18 cellular contexts compared by ENCODE assay signal in the genomic region with DNA sequence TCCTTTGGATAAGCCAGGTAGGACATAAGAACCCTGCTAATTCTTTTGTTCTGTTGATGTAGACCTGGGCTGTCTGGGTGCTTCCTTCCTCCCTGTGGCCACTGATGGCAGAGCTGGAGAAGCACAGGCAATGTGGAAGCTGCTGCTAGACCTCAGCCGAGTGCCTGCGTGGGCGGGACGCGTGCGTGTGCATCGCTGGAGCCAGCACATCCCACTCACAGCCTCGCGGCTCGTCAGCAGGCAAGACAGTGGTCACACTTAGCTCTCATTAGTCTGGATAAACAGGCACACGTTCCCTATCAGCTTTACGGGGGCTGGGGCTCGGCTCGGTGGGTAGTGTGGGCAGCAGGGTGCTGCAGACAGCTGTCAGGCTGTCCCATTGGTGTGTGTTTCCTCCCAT.
DNase-seq lines count a peak whose midpoint lies in the region; ATAC-seq and TF ChIP-seq lines count a peak whose summit lies in the region.
"Had no signal": no experiment of that assay in that cellular context is flagged by ENCODE, and none has a peak within 500 bp of the region (broad histone marks: within the 10 kb centered on the region; RNA-seq: fewer than 3 reads in every experiment).

No MANE protein-coding gene starts in this region.

- peaks cover 2% of the 10 kb centered on the region; the same call in 1 of the 2 replicates for H4K20me1 ChIP-seq in GM23338 (replicated peaks; ENCODE audit: insufficient read depth)

- ATAC-seq in GM23338 (peak; percentile 67), HG03039 (IDR thresholded peaks at IDR 0.05; ENCODE audit: unreplicated experiment) (no peak), GM21717 (IDR thresholded peaks at IDR 0.05; ENCODE audit: unreplicated experiment) (no peak)

- peaks cover 3% of the 10 kb centered on the region for H3K27me3 Mint-ChIP-seq in GM23338 (ENCODE audit: insufficient read depth, low read depth, poor library complexity)

- H3K4me3 Mint-ChIP-seq in GM23338, result no peak overlapping the region
- H3K4me3 Mint-ChIP-seq: activated CD4-positive, alpha-beta memory T cell treated with anti-CD3 and anti-CD28 coated beads for 36 hours; activated T-helper 1 cell treated with anti-CD3 and anti-CD28 coated beads, Interleukin-12 subunit alpha, Interleukin-12 subunit beta, Interleukin-2, Interleukin-4 antibody, amounts not matched to agents 30 ng/mL and 10 ng/mL and 1 ng/mL, durations not matched to agents 14 hours and 24 hours and 36 hours; immature natural killer cell had no signal

- H3K36me3 Mint-ChIP-seq in GM23338 (ENCODE audit: low read depth), result no peaks in the 10 kb centered on the region
- H3K36me3 Mint-ChIP-seq: activated CD4-positive, alpha-beta memory T cell treated with anti-CD3 and anti-CD28 coated beads for 36 hours; immature natural killer cell had no signal

- no peaks in the 10 kb centered on the region for H3K9me2 ChIP-seq in GM23338 (ENCODE audit: insufficient read depth)
- H3K9me2 ChIP-seq: SK-N-SH had no signal

- peak; percentile 22 for DNase-seq in activated CD4-positive, alpha-beta T cell treated with anti-CD3 and anti-CD28 coated beads for 48 hours
- DNase-seq in activated CD4-positive, alpha-beta T cell treated with anti-CD3 and anti-CD28 coated beads for 4 hours, result no peak
- DNase-seq in GM23338 (ENCODE audit: low spot score) (no peak), fibroblast of pulmonary artery (ENCODE audit: low read depth) (peak; percentile 16), retina (peak; percentile 49), OCI-M2 (lab: John Stamatoyannopoulos, UW; ENCODE audit: unreplicated experiment) (no peak)
- DNase-seq: ACHN; activated CD4-positive, alpha-beta memory T cell treated with anti-CD3 and anti-CD28 coated beads for 36 hours; Calu3; immature natural killer cell; NCI-H1105 treated with DMSO at 0.1 percent for 48 hours; SK-N-SH; small intestine; stimulated activated naive CD4-positive, alpha-beta T cell treated with Interleukin-2 at 50 U/mL for 16 hours had no signal

- no peak overlapping the region for H3K27ac Mint-ChIP-seq in GM23338
- H3K27ac Mint-ChIP-seq: activated CD4-positive, alpha-beta memory T cell treated with anti-CD3 and anti-CD28 coated beads for 36 hours; activated T-helper 1 cell treated with anti-CD3 and anti-CD28 coated beads, Interleukin-12 subunit alpha, Interleukin-12 subunit beta, Interleukin-2, Interleukin-4 antibody, amounts not matched to agents 30 ng/mL and 10 ng/mL and 1 ng/mL, durations not matched to agents 14 hours and 24 hours and 36 hours had no signal

- H3K27me3 ChIP-seq in GM23338 (ENCODE audit: insufficient read depth), result no peaks in the 10 kb centered on the region
- H3K27me3 ChIP-seq: uterus had no signal

- no peaks in the 10 kb centered on the region; the same call in 1 of the 2 replicates for H3K36me3 ChIP-seq in GM23338 (ENCODE audit: insufficient read depth)
- H3K36me3 ChIP-seq: uterus had no signal

- no peaks in the 10 kb centered on the region; the same call in 1 of the 2 replicates for H3K4me1 ChIP-seq in GM23338 (ENCODE audit: insufficient read depth)
- H3K4me1 ChIP-seq: uterus had no signal

- H2AFZ ChIP-seq in GM23338, result no peak overlapping the region

- peaks cover 15% of the 10 kb centered on the region for H3K4me1 Mint-ChIP-seq in GM23338

- H3K4me2 ChIP-seq in GM23338, result no peak overlapping the region
- H3K4me2 ChIP-seq: SK-N-SH had no signal

- no peak overlapping the region for H3K27ac ChIP-seq in GM23338 (ENCODE audit: low read depth)
- H3K27ac ChIP-seq: uterus had no signal

- no peak for TF ChIP-seq CTCF in GM23338 (conservative IDR thresholded peaks at IDR 0.05; ENCODE audit: low read depth in 2 of 2)
- no peak for TF ChIP-seq CTCF in fibroblast of pulmonary artery (IDR thresholded peaks at IDR 0.05; ENCODE audit: low read length, missing control alignments)

- no peaks in the 10 kb centered on the region for H3F3A ChIP-seq in GM23338 (replicated peaks; ENCODE audit: low read depth)

- H3K79me2 ChIP-seq in GM23338 (replicated peaks; ENCODE audit: insufficient read depth), result no peaks in the 10 kb centered on the region

- no peak overlapping the region for H3K4me3 ChIP-seq in GM23338
- H3K4me3 ChIP-seq in fibroblast of pulmonary artery (replicated peaks; ENCODE audit: low read depth, low read length), result no peak overlapping the region
- H3K4me3 ChIP-seq: uterus had no signal

- no peaks in the 10 kb centered on the region for H3K9me3 Mint-ChIP-seq in GM23338
- H3K9me3 Mint-ChIP-seq: activated CD4-positive, alpha-beta memory T cell treated with anti-CD3 and anti-CD28 coated beads for 36 hours; activated T-helper 1 cell treated with anti-CD3 and anti-CD28 coated beads, Interleukin-12 subunit alpha, Interleukin-12 subunit beta, Interleukin-2, Interleukin-4 antibody, amounts not matched to agents 30 ng/mL and 10 ng/mL and 1 ng/mL, durations not matched to agents 14 hours and 24 hours and 36 hours; immature natural killer cell had no signal

TF ChIP-seq in GM23338, 12 proteins besides CTCF, POLR2A, EP300 and RAD21:
- TF ChIP-seq, protein P1, sequence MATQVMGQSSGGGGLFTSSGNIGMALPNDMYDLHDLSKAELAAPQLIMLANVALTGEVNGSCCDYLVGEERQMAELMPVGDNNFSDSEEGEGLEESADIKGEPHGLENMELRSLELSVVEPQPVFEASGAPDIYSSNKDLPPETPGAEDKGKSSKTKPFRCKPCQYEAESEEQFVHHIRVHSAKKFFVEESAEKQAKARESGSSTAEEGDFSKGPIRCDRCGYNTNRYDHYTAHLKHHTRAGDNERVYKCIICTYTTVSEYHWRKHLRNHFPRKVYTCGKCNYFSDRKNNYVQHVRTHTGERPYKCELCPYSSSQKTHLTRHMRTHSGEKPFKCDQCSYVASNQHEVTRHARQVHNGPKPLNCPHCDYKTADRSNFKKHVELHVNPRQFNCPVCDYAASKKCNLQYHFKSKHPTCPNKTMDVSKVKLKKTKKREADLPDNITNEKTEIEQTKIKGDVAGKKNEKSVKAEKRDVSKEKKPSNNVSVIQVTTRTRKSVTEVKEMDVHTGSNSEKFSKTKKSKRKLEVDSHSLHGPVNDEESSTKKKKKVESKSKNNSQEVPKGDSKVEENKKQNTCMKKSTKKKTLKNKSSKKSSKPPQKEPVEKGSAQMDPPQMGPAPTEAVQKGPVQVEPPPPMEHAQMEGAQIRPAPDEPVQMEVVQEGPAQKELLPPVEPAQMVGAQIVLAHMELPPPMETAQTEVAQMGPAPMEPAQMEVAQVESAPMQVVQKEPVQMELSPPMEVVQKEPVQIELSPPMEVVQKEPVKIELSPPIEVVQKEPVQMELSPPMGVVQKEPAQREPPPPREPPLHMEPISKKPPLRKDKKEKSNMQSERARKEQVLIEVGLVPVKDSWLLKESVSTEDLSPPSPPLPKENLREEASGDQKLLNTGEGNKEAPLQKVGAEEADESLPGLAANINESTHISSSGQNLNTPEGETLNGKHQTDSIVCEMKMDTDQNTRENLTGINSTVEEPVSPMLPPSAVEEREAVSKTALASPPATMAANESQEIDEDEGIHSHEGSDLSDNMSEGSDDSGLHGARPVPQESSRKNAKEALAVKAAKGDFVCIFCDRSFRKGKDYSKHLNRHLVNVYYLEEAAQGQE (IDR thresholded peaks at IDR 0.05; ENCODE audit: unreplicated experiment), result no peak
- no peak for TF ChIP-seq CREB1 (CRISPR knock-in tag; IDR thresholded peaks at IDR 0.05; ENCODE audit: low read depth)
- no peak for TF ChIP-seq POLR2AphosphoS5 (IDR thresholded peaks at IDR 0.05; ENCODE audit: low read depth)
- TF ChIP-seq STAT1 (IDR thresholded peaks at IDR 0.05; ENCODE audit: unreplicated experiment), result no peak
- no peak for TF ChIP-seq EZH2 (IDR thresholded peaks at IDR 0.05; ENCODE audit: low read depth, unreplicated experiment)
- no peak for TF ChIP-seq NANOG (IDR thresholded peaks at IDR 0.05; ENCODE audit: borderline replicate concordance)
- no peak for TF ChIP-seq EZH2phosphoT487 (IDR thresholded peaks at IDR 0.05; ENCODE audit: unreplicated experiment)

Comparison
In these comparisons a context has a peak if more than half of its experiments do, and no peak if none do; other contexts are left out.
1. DNase-seq: peak in activated CD4-positive, alpha-beta T cell treated with anti-CD3 and anti-CD28 coated beads for 48 hours (single experiment), fibroblast of pulmonary artery (single experiment) and retina (single experiment); none in activated CD4-positive, alpha-beta T cell treated with anti-CD3 and anti-CD28 coated beads for 4 hours (0 of 2), GM23338 (single experiment) and OCI-M2 (single experiment).